8 cellular contexts compared by ENCODE assay signal in genomic region chr2:9207641-9208301, GRCh38. TPM values are rescaled to one million over a fixed set of nuclear protein-coding genes. Genes with fewer than 3 reads are reported as not detected.
DNase-seq lines count a peak whose midpoint lies in the region; ATAC-seq and TF ChIP-seq lines count a peak whose summit lies in the region.

No MANE protein-coding gene starts in this region.

- H3K4me1 Mint-ChIP-seq in CD4-positive, alpha-beta memory T cell = peaks cover 4 to 13% (median 6%) of the 10 kb centered on the region in 4 donors
- H3K4me1 Mint-ChIP-seq in T-helper 17 cell = peaks cover 4% of the 10 kb centered on the region

- no peaks in the 10 kb centered on the region for H3K9me3 ChIP-seq in CD4-positive, alpha-beta memory T cell (ENCODE audit: control insufficient read depth in 1 of 2, low read length in 2 of 2)
- H3K9me3 ChIP-seq in HEK293 (ENCODE audit: control insufficient read depth, insufficient read depth, low read depth, low read length) (no peaks in the 10 kb centered on the region), T-helper 17 cell (ENCODE audit: control insufficient read depth, low read length, poor library complexity, severe bottlenecking) (no peaks in the 10 kb centered on the region), parathyroid adenoma (ENCODE audit: control insufficient read depth, low read length) (no peaks in the 10 kb centered on the region)

- H3K9ac ChIP-seq in parathyroid adenoma = no peak overlapping the region

- peak overlapping the region; percentile 82 for H2AFZ ChIP-seq in parathyroid adenoma

- intact Hi-C loops in CD4-positive, alpha-beta memory T cell (cut with micrococcal nuclease) = loop anchor here (5.0 kb wide), 1 partner anchor 590 kb away; no protein-coding TSS in a partner anchor

- no peaks in the 10 kb centered on the region for H3K9me3 Mint-ChIP-seq in CD4-positive, alpha-beta memory T cell

- no peak overlapping the region for H3K27ac Mint-ChIP-seq in CD4-positive, alpha-beta memory T cell
- no peak overlapping the region for H3K27ac Mint-ChIP-seq in T-helper 17 cell

- H3K4me3 ChIP-seq in CD4-positive, alpha-beta memory T cell (ENCODE audit: low read length in 2 of 2) = no peak overlapping the region
- H3K4me3 ChIP-seq in HEK293 (ENCODE audit: low read depth, low read length) (peak overlapping the region; percentile 93), fibroblast of the aortic adventitia (ENCODE audit: low read depth, low read length) (peak overlapping the region; percentile 92), parathyroid adenoma (ENCODE audit: low read depth, low read length) (peak overlapping the region; percentile 66)

- peaks cover 11% of the 10 kb centered on the region for H3K27me3 ChIP-seq in CD4-positive, alpha-beta memory T cell (ENCODE audit: insufficient read depth, low read length)
- no peaks in the 10 kb centered on the region for H3K27me3 ChIP-seq in parathyroid adenoma (ENCODE audit: control insufficient read depth, insufficient read depth, low read length)

- CTCF ChIA-PET in CD4-positive, alpha-beta memory T cell (lab: Charles Lee; ENCODE audit: partially characterized antibody) = no interaction called here
- CTCF ChIA-PET in HEK293 (lab: Yijun Ruan, JAX) = interaction anchor here (0.7 to 3.2 kb wide), 5 partner anchors 24 to 865 kb away, joined by 3 to 12 read pairs (median 5); no protein-coding TSS in a partner anchor

- no peaks in the 10 kb centered on the region for H3K36me3 Mint-ChIP-seq in CD4-positive, alpha-beta memory T cell
- no peaks in the 10 kb centered on the region for H3K36me3 Mint-ChIP-seq in T-helper 17 cell (ENCODE audit: low read depth)

- H3K27ac ChIP-seq in CD4-positive, alpha-beta memory T cell (ENCODE audit: low read depth, low read length) = no peak overlapping the region
- H3K27ac ChIP-seq in HEK293 (ENCODE audit: extremely low read depth, low read depth, low read length) (peak overlapping the region; percentile 91), parathyroid adenoma (no peak overlapping the region)

- H3K4me3 Mint-ChIP-seq in CD4-positive, alpha-beta memory T cell = peak overlapping the region; percentile 9 to 77 (median 67)
- H3K4me3 Mint-ChIP-seq in T-helper 17 cell = peak overlapping the region; percentile 65

- peaks cover 29 to 46% of the 10 kb centered on the region in 2 donors for H3K27me3 Mint-ChIP-seq in CD4-positive, alpha-beta memory T cell
- peaks cover 54% of the 10 kb centered on the region for H3K27me3 Mint-ChIP-seq in T-helper 17 cell

- H3K79me2 ChIP-seq in parathyroid adenoma = peaks cover 19% of the 10 kb centered on the region

- no peak for DNase-seq in CD4-positive, alpha-beta memory T cell
- no peak for DNase-seq in T-helper 17 cell
- peak; percentile 38 for DNase-seq in fibroblast of the aortic adventitia (ENCODE audit: low read depth)
- DNase-seq in NCI-H1048 (lab: John Stamatoyannopoulos, UW) = no peak
- DNase-seq in effector CD8-positive, alpha-beta T cell (lab: John Stamatoyannopoulos, UW) = no peak

- no peak for ATAC-seq in T-helper 17 cell
- ATAC-seq in HG03159 (IDR thresholded peaks at IDR 0.05; ENCODE audit: unreplicated experiment) = no peak

- POLR2A ChIA-PET in CD4-positive, alpha-beta memory T cell (lab: Charles Lee; ENCODE audit: partially characterized antibody) = no interaction called here
- POLR2A ChIA-PET in HEK293 (lab: Yijun Ruan, JAX) = interaction anchor here (0.7 to 1.0 kb wide), 3 partner anchors 30 to 55 kb away, joined by 3 to 4 read pairs (median 3); no protein-coding TSS in a partner anchor

- peak overlapping the region; percentile 89 for H3K4me2 ChIP-seq in parathyroid adenoma (ENCODE audit: low read length)

- peaks cover 12% of the 10 kb centered on the region for H3K4me1 ChIP-seq in CD4-positive, alpha-beta memory T cell (ENCODE audit: insufficient read depth, low read length)
- peaks cover 10% of the 10 kb centered on the region for H3K4me1 ChIP-seq in HEK293 (ENCODE audit: control insufficient read depth, insufficient read depth, low read length)
- no peaks in the 10 kb centered on the region for H3K4me1 ChIP-seq in parathyroid adenoma

- H3K36me3 ChIP-seq in CD4-positive, alpha-beta memory T cell (ENCODE audit: insufficient read depth, low read length) = no peaks in the 10 kb centered on the region
- H3K36me3 ChIP-seq in HEK293 (ENCODE audit: control insufficient read depth in 2 of 2, insufficient read depth in 1 of 2, low read length in 2 of 2) (no peaks in the 10 kb centered on the region), parathyroid adenoma (ENCODE audit: control insufficient read depth, insufficient read depth, low read length) (no peaks in the 10 kb centered on the region)

- TF ChIP-seq CTCF in HEK293 (tag by site-specific recombination; IDR thresholded peaks at IDR 0.05) (no peak), fibroblast of the aortic adventitia (IDR thresholded peaks at IDR 0.05; ENCODE audit: insufficient read depth, low read length) (no peak), parathyroid adenoma (IDR thresholded peaks at IDR 0.05) (no peak)

TF ChIP-seq in HEK293, 187 proteins besides CTCF, POLR2A, EP300 and RAD21:
- TF ChIP-seq ZNF830 (tag by site-specific recombination; IDR thresholded peaks at IDR 0.05; ENCODE audit: low read depth) (no peak), ZBTB17 (tag by site-specific recombination; IDR thresholded peaks at IDR 0.05) (peak; percentile 57; the same call in 1 of the 2 replicates), ZBTB20 (tag by site-specific recombination; IDR thresholded peaks at IDR 0.05) (peak; percentile 48; the same call in 1 of the 2 replicates), ZEB2 (tag by site-specific recombination; IDR thresholded peaks at IDR 0.05) (peak; percentile 19; the same call in 1 of the 2 replicates), ZBTB8A (tag by site-specific recombination; IDR thresholded peaks at IDR 0.05) (peak; percentile 21; the same call in 1 of the 2 replicates), ZBTB49 (tag by site-specific recombination; IDR thresholded peaks at IDR 0.05; ENCODE audit: low read depth) (no peak), ZBTB26 (tag by site-specific recombination; optimal IDR thresholded peaks at IDR 0.05) (peak; percentile 15)

RNA-seq across cellular contexts. Expression of gene ASAP2, which starts 1.2 kb away (rescaled TPM):
- total RNA-seq in CD4-positive, alpha-beta memory T cell = not detected
- not detected for polyA plus RNA-seq in CD4-positive, alpha-beta memory T cell
- total RNA-seq in T-helper 17 cell (10 to 100 TPM in 1 of 2 donors, under 1 TPM in 1; 0.75 to 14.8 TPM), fibroblast of the aortic adventitia (ENCODE audit: low replicate concordance) (37.1 and 76.4 TPM in 2 replicates)

Comparison
In these comparisons a context has a peak if more than half of its experiments do, and no peak if none do; other contexts are left out.
1. H3K4me3 ChIP-seq: peak in HEK293 (single experiment), fibroblast of the aortic adventitia (single experiment) and parathyroid adenoma (single experiment); none in CD4-positive, alpha-beta memory T cell (0 of 2).